ENCODE assay signal across 18 cellular contexts in the genomic region with DNA sequence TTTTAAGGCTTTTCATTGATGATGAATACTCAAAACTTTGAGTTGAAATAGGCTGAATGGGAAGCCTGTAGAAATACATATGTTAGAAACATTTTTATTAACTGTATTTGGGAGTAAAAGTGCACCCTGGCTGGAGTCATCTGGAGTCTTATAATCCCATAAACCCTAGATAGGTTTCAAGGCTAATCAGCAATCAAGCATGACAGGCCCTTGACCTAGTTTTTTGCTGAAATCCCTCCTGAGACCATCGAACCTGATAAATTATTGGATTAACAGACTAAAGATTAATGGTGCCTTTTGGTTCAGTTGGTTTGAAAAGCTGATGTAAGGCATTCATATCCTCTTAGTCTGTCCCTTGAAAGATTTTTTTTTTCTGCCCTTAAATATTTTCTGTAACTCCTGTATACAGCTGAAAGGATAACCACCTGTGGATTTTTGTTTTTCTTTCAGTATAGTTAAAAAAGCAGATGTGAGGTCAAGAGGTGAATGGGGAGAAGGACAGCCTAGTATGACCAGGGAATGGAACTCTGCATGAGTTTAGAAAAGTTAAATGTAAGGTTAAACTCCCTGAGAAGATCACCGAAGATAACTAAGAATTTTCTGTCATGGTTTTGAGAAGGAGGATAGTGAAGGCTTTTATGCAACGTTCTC.
A peak's percentile ranks its signal among the peaks of the same experiment; 100 is the strongest.
DNase-seq lines count a peak whose midpoint lies in the region; ATAC-seq, FAIRE-seq and TF ChIP-seq lines count a peak whose summit lies in the region.
"Had no signal": no experiment of that assay in that cellular context is flagged by ENCODE, and none has a peak within 500 bp of the region (broad histone marks: within the 10 kb centered on the region; RNA-seq: fewer than 3 reads in every experiment).

No MANE protein-coding gene starts in this region.

- H3K4me1 Mint-ChIP-seq in neural progenitor cell = peaks cover 15% of the 10 kb centered on the region

- H3K79me2 ChIP-seq in Karpas-422 (ENCODE audit: low read length) (no peaks in the 10 kb centered on the region), neural progenitor cell (ENCODE audit: low read depth) (no peaks in the 10 kb centered on the region), hepatocyte (no peaks in the 10 kb centered on the region)

- H3F3A ChIP-seq in neural progenitor cell (ENCODE audit: low read depth) = no peaks in the 10 kb centered on the region

- H3K36me3 ChIP-seq in Karpas-422 (ENCODE audit: insufficient read depth, low read length) (no peaks in the 10 kb centered on the region), neural progenitor cell (no peaks in the 10 kb centered on the region), hepatocyte (replicated peaks; ENCODE audit: insufficient read depth, low read depth) (no peaks in the 10 kb centered on the region)
- H3K36me3 ChIP-seq: BLaER1 treated with 17β-estradiol and CSF1 and Interleukin-3, amounts not matched to agents 10 nM and 100 nM had no signal

- no peak overlapping the region for H3K9ac ChIP-seq in Karpas-422 (ENCODE audit: low read length)
- H3K9ac ChIP-seq in neural progenitor cell = no peak overlapping the region
- H3K9ac ChIP-seq: BLaER1 treated with 17β-estradiol and CSF1 and Interleukin-3, amounts not matched to agents 10 nM and 100 nM had no signal

- H2AFZ ChIP-seq in Karpas-422 (ENCODE audit: low read length) (no peak overlapping the region), neural progenitor cell (replicated peaks) (no peak overlapping the region), hepatocyte (no peak overlapping the region)

- 66% methylated on average over 3 of the region's 3 CpGs for WGBS in hepatocyte (ENCODE audit: low lambda C conversion rate, missing lambda C conversion rate)

- DNase-seq in GM19239 (ENCODE audit: insufficient read length, low spot score) (no peak), Karpas-422 (no peak), RPMI8226 (peak; percentile 43), neural progenitor cell (ENCODE audit: low spot score) (no peak), HT-29 (ENCODE audit: low spot score) (no peak), hepatocyte (ENCODE audit: low spot score) (no peak)
- DNase-seq: Calu3; CD8-positive, alpha-beta T cell; NCI-H1694 treated with DMSO at 0.1 percent for 48 hours; NCI-H2107 had no signal

- peak overlapping the region; percentile 31 for H3K27ac Mint-ChIP-seq in neural progenitor cell
- H3K27ac Mint-ChIP-seq: CD8-positive, alpha-beta T cell; IgD-negative memory B cell had no signal

- TF ChIP-seq CTCF in neural progenitor cell (IDR thresholded peaks at IDR 0.05) (no peak), hepatocyte (IDR thresholded peaks at IDR 0.05; ENCODE audit: poor library complexity) (no peak)

- H3K4me1 ChIP-seq in Karpas-422 (ENCODE audit: low read length) (peaks cover 14% of the 10 kb centered on the region), neural progenitor cell (peaks cover 3% of the 10 kb centered on the region), hepatocyte (ENCODE audit: insufficient read depth) (no peaks in the 10 kb centered on the region)
- H3K4me1 ChIP-seq: BLaER1 treated with 17β-estradiol and CSF1 and Interleukin-3, amounts not matched to agents 10 nM and 100 nM had no signal

- no peak overlapping the region for H3K4me3 ChIP-seq in Karpas-422 (ENCODE audit: low read length)
- H3K4me3 ChIP-seq in neural progenitor cell = no peak overlapping the region
- H3K4me3 ChIP-seq in hepatocyte = no peak overlapping the region
- H3K4me3 ChIP-seq: BLaER1 treated with 17β-estradiol and CSF1 and Interleukin-3, amounts not matched to agents 10 nM and 100 nM had no signal

- no peaks in the 10 kb centered on the region for H3K9me2 ChIP-seq in Karpas-422 (replicated peaks; ENCODE audit: insufficient read depth, low read length)
- no peaks in the 10 kb centered on the region for H3K9me2 ChIP-seq in hepatocyte (replicated peaks; ENCODE audit: insufficient read depth)

- H3K4me2 ChIP-seq in Karpas-422 (ENCODE audit: low read depth, low read length, poor library complexity, severe bottlenecking) (peak overlapping the region; percentile 16), neural progenitor cell (no peak overlapping the region), hepatocyte (no peak overlapping the region)
- H3K4me2 ChIP-seq: BLaER1 treated with 17β-estradiol and CSF1 and Interleukin-3, amounts not matched to agents 10 nM and 100 nM had no signal

- H4K20me1 ChIP-seq in Karpas-422 (ENCODE audit: insufficient read depth, low read depth, low read length) (no peaks in the 10 kb centered on the region), neural progenitor cell (ENCODE audit: low read depth) (no peaks in the 10 kb centered on the region), hepatocyte (ENCODE audit: insufficient read depth, poor library complexity, severe bottlenecking) (no peaks in the 10 kb centered on the region)
- H4K20me1 ChIP-seq: BLaER1 treated with 17β-estradiol and CSF1 and Interleukin-3, amounts not matched to agents 10 nM and 100 nM had no signal

- ATAC-seq in GM21529 (IDR thresholded peaks at IDR 0.05; ENCODE audit: unreplicated experiment) = no peak
- ATAC-seq: CD8-positive, alpha-beta T cell had no signal

- FAIRE-seq in GM19239 (lab: Jason Lieb, UNC) = peak; percentile 45
- FAIRE-seq: GM12891, GM18507, HTR-8/SVneo had no signal

- H3K27me3 Mint-ChIP-seq in neural progenitor cell (ENCODE audit: insufficient read depth, low read depth) = peaks cover 9% of the 10 kb centered on the region
- H3K27me3 Mint-ChIP-seq: IgD-negative memory B cell had no signal

- H3K27ac ChIP-seq in Karpas-422 (ENCODE audit: low read length) = no peak overlapping the region
- H3K27ac ChIP-seq in neural progenitor cell = no peak overlapping the region
- H3K27ac ChIP-seq in hepatocyte = no peak overlapping the region
- H3K27ac ChIP-seq: BLaER1 treated with 17β-estradiol and CSF1 and Interleukin-3, amounts not matched to agents 10 nM and 100 nM; HL-60; RWPE1 had no signal

- H3K9me3 ChIP-seq in Karpas-422 (ENCODE audit: low read length) = no peaks in the 10 kb centered on the region
- no peaks in the 10 kb centered on the region for H3K9me3 ChIP-seq in neural progenitor cell (ENCODE audit: low read depth)
- no peaks in the 10 kb centered on the region for H3K9me3 ChIP-seq in hepatocyte (ENCODE audit: low read depth)
- H3K9me3 ChIP-seq: BLaER1 treated with 17β-estradiol and CSF1 and Interleukin-3, amounts not matched to agents 10 nM and 100 nM had no signal

- H3K36me3 Mint-ChIP-seq in neural progenitor cell = no peaks in the 10 kb centered on the region
- H3K36me3 Mint-ChIP-seq: CD8-positive, alpha-beta T cell; IgD-negative memory B cell had no signal

- H3K4me3 Mint-ChIP-seq in neural progenitor cell = no peak overlapping the region
- H3K4me3 Mint-ChIP-seq: CD8-positive, alpha-beta T cell; IgD-negative memory B cell had no signal

- H3K9me3 Mint-ChIP-seq in neural progenitor cell = no peaks in the 10 kb centered on the region
- H3K9me3 Mint-ChIP-seq: CD8-positive, alpha-beta T cell; IgD-negative memory B cell had no signal

- H3K27me3 ChIP-seq in Karpas-422 (ENCODE audit: low read length) (no peaks in the 10 kb centered on the region), neural progenitor cell (no peaks in the 10 kb centered on the region), hepatocyte (no peaks in the 10 kb centered on the region)
- H3K27me3 ChIP-seq: BLaER1 treated with 17β-estradiol and CSF1 and Interleukin-3, amounts not matched to agents 10 nM and 100 nM had no signal
